21 cellular contexts compared by ENCODE assay signal in genomic region chr10:128419466-128420019, GRCh38.
DNase-seq lines count a peak whose midpoint lies in the region; ATAC-seq and TF ChIP-seq lines count a peak whose summit lies in the region.
"Had no signal": no experiment of that assay in that cellular context is flagged by ENCODE, and none has a peak within 500 bp of the region (broad histone marks: within the 10 kb centered on the region; RNA-seq: fewer than 3 reads in every experiment).

No MANE protein-coding gene starts in this region.

- no peak overlapping the region for H4K91ac ChIP-seq in trophoblast cell (ENCODE audit: low read depth, low read length)

- no peak overlapping the region for H3K9ac ChIP-seq in neural progenitor cell
- H3K9ac ChIP-seq in trophoblast cell (ENCODE audit: low read length): no peak overlapping the region
- H3K9ac ChIP-seq: KMS-11 had no signal

- intact Hi-C loops in activated CD4-positive, alpha-beta T cell treated with anti-CD3 and anti-CD28 coated beads for 36 hours (cut with DNase I, micrococcal nuclease): no loop called here

- no peak overlapping the region for H3K14ac ChIP-seq in trophoblast cell (ENCODE audit: low read length)

- H3K4ac ChIP-seq in trophoblast cell (ENCODE audit: low read depth, low read length): no peak overlapping the region

- H2BK120ac ChIP-seq in trophoblast cell (ENCODE audit: insufficient read depth, low read length, poor library complexity): no peak overlapping the region

- no peaks in the 10 kb centered on the region for H3K9me3 Mint-ChIP-seq in neural progenitor cell
- H3K9me3 Mint-ChIP-seq in activated CD4-positive, alpha-beta T cell treated with anti-CD3 and anti-CD28 coated beads for 36 hours (ENCODE audit: low read depth): no peaks in the 10 kb centered on the region
- H3K9me3 Mint-ChIP-seq: CD4-positive, CD25-positive, alpha-beta regulatory T cell had no signal

- no peaks in the 10 kb centered on the region for H3K79me2 ChIP-seq in neural progenitor cell (ENCODE audit: low read depth)
- no peaks in the 10 kb centered on the region for H3K79me2 ChIP-seq in trophoblast cell (ENCODE audit: control insufficient read depth, insufficient read depth, low read length, poor library complexity)

- H4K12ac ChIP-seq in trophoblast cell (ENCODE audit: low read depth, low read length): no peak overlapping the region

- CTCF ChIA-PET in activated CD4-positive, alpha-beta T cell treated with anti-CD3 and anti-CD28 coated beads for 36 hours (lab: Charles Lee): no interaction called here

- no peaks in the 10 kb centered on the region for H3K4me1 ChIP-seq in neural progenitor cell
- H3K4me1 ChIP-seq in trophoblast cell (ENCODE audit: control insufficient read depth in 1 of 2, insufficient read depth in 2 of 2, low read length in 2 of 2): peaks cover 3 to 6% of the 10 kb centered on the region in 2 experiments
- H3K4me1 ChIP-seq: BE2C, HAP-1 had no signal

- no peak overlapping the region for H2BK5ac ChIP-seq in trophoblast cell (ENCODE audit: low read depth, low read length, poor library complexity)

- no peaks in the 10 kb centered on the region for H3K36me3 ChIP-seq in neural progenitor cell
- no peaks in the 10 kb centered on the region for H3K36me3 ChIP-seq in trophoblast cell (ENCODE audit: control insufficient read depth in 1 of 2, insufficient read depth in 2 of 2, low read length in 2 of 2)
- H3K36me3 ChIP-seq: BE2C, HAP-1 had no signal

- H3K23ac ChIP-seq in trophoblast cell (ENCODE audit: low read length): no peak overlapping the region

- POLR2A ChIA-PET in activated CD4-positive, alpha-beta T cell treated with anti-CD3 and anti-CD28 coated beads for 36 hours (lab: Charles Lee): no interaction called here

- H3K27me3 ChIP-seq in neural progenitor cell: no peaks in the 10 kb centered on the region
- no peaks in the 10 kb centered on the region for H3K27me3 ChIP-seq in trophoblast cell (ENCODE audit: insufficient read depth, low read length)
- H3K27me3 ChIP-seq: BE2C had no signal

- no peak overlapping the region for H3K27ac ChIP-seq in neural progenitor cell
- H3K27ac ChIP-seq in trophoblast cell (ENCODE audit: low read depth, low read length): no peak overlapping the region
- H3K27ac ChIP-seq: KMS-11, SK-N-MC had no signal

- H3K9me3 ChIP-seq in neural progenitor cell (ENCODE audit: low read depth) (no peaks in the 10 kb centered on the region), trophoblast cell (ENCODE audit: insufficient read depth, low read depth, low read length) (no peaks in the 10 kb centered on the region)
- H3K9me3 ChIP-seq: BE2C, HAP-1 had no signal

- no peaks in the 10 kb centered on the region for H3K4me1 Mint-ChIP-seq in neural progenitor cell
- no peaks in the 10 kb centered on the region for H3K4me1 Mint-ChIP-seq in activated CD4-positive, alpha-beta T cell treated with anti-CD3 and anti-CD28 coated beads for 36 hours
- H3K4me1 Mint-ChIP-seq: CD4-positive, CD25-positive, alpha-beta regulatory T cell; T-cell had no signal

- no peak overlapping the region for H3K27ac Mint-ChIP-seq in neural progenitor cell
- no peak overlapping the region for H3K27ac Mint-ChIP-seq in activated CD4-positive, alpha-beta T cell treated with anti-CD3 and anti-CD28 coated beads for 36 hours
- H3K27ac Mint-ChIP-seq: CD4-positive, CD25-positive, alpha-beta regulatory T cell; T-cell had no signal

- no peak overlapping the region for H4K8ac ChIP-seq in trophoblast cell (ENCODE audit: low read depth, low read length)

- no peak for ATAC-seq in activated CD4-positive, alpha-beta T cell treated with anti-CD3 and anti-CD28 coated beads for 36 hours
- no peak for ATAC-seq in HG03025 (IDR thresholded peaks at IDR 0.05; ENCODE audit: low FRiP score, unreplicated experiment)
- ATAC-seq: PC-3, T-cell had no signal

- H3K27me3 Mint-ChIP-seq in neural progenitor cell (ENCODE audit: insufficient read depth, low read depth): no peaks in the 10 kb centered on the region
- peaks cover 7% of the 10 kb centered on the region for H3K27me3 Mint-ChIP-seq in activated CD4-positive, alpha-beta T cell treated with anti-CD3 and anti-CD28 coated beads for 36 hours

- no peak overlapping the region for H3K18ac ChIP-seq in trophoblast cell (ENCODE audit: low read length)

- no peaks in the 10 kb centered on the region for H3K79me1 ChIP-seq in trophoblast cell (ENCODE audit: low read length)

- no peaks in the 10 kb centered on the region for H3K36me3 Mint-ChIP-seq in neural progenitor cell
- no peaks in the 10 kb centered on the region for H3K36me3 Mint-ChIP-seq in activated CD4-positive, alpha-beta T cell treated with anti-CD3 and anti-CD28 coated beads for 36 hours (ENCODE audit: low read depth)
- H3K36me3 Mint-ChIP-seq: T-cell had no signal

- no peaks in the 10 kb centered on the region for H4K20me1 ChIP-seq in neural progenitor cell (ENCODE audit: low read depth)

- no peak overlapping the region for H2AK5ac ChIP-seq in trophoblast cell (ENCODE audit: low read length)

- no peak overlapping the region for H2AFZ ChIP-seq in neural progenitor cell (replicated peaks)
- no peak overlapping the region for H2AFZ ChIP-seq in trophoblast cell (ENCODE audit: insufficient read depth, low read length, poor library complexity)

- H3K4me2 ChIP-seq in neural progenitor cell: no peak overlapping the region
- no peak overlapping the region for H3K4me2 ChIP-seq in trophoblast cell (ENCODE audit: low read length)
- H3K4me2 ChIP-seq: KMS-11 had no signal

- peak; percentile 27 for TF ChIP-seq CTCF in neural progenitor cell (IDR thresholded peaks at IDR 0.05)

- no peak overlapping the region for H2BK12ac ChIP-seq in trophoblast cell (ENCODE audit: low read length)

- H3F3A ChIP-seq in neural progenitor cell (ENCODE audit: low read depth): no peaks in the 10 kb centered on the region

- H3K4me3 Mint-ChIP-seq in neural progenitor cell: no peak overlapping the region
- H3K4me3 Mint-ChIP-seq in activated CD4-positive, alpha-beta T cell treated with anti-CD3 and anti-CD28 coated beads for 36 hours: no peak overlapping the region
- H3K4me3 Mint-ChIP-seq: CD4-positive, CD25-positive, alpha-beta regulatory T cell; T-cell had no signal

- no CpG with 5 or more reads among the region's 4 CpGs for WGBS in trophoblast cell (ENCODE audit: extremely low coverage, insufficient coverage, insufficient read length)

- in situ Hi-C loops in ACHN (cut with HindIII; ENCODE audit: low pct_ligation_motif_present, low pct_unique_long_range_greater_than_20kb, low sequenced_read_pairs): no loop called here

- peak; percentile 23 for DNase-seq in ACHN
- DNase-seq in HT1080 (ENCODE audit: low read depth): peak; percentile 41
- peak; percentile 6 for DNase-seq in SW480 (ENCODE audit: low spot score)
- DNase-seq in neural progenitor cell (ENCODE audit: low spot score): no peak
- no peak for DNase-seq in activated CD4-positive, alpha-beta T cell treated with anti-CD3 and anti-CD28 coated beads for 36 hours
- no peak for DNase-seq in trophoblast cell
- DNase-seq: BE2C; CD4-positive, CD25-positive, alpha-beta regulatory T cell; IMR-90; NCI-H1417 treated with DMSO at 0.1 percent for 48 hours; NCI-H187; NCI-H446; NCI-H526; PC-3; RPMI8226; SHP77; T-cell had no signal

- H3K4me3 ChIP-seq in neural progenitor cell (no peak overlapping the region), trophoblast cell (ENCODE audit: low read depth, low read length) (no peak overlapping the region)
- H3K4me3 ChIP-seq: HAP-1, SK-N-MC had no signal

Comparison
In these comparisons a context has a peak if more than half of its experiments do, and no peak if none do; other contexts are left out.
1. DNase-seq: peak in ACHN (single experiment), HT1080 (single experiment) and SW480 (single experiment); none in neural progenitor cell (single experiment), activated CD4-positive, alpha-beta T cell treated with anti-CD3 and anti-CD28 coated beads for 36 hours (single experiment) and trophoblast cell (0 of 2).